In the genomic region with DNA sequence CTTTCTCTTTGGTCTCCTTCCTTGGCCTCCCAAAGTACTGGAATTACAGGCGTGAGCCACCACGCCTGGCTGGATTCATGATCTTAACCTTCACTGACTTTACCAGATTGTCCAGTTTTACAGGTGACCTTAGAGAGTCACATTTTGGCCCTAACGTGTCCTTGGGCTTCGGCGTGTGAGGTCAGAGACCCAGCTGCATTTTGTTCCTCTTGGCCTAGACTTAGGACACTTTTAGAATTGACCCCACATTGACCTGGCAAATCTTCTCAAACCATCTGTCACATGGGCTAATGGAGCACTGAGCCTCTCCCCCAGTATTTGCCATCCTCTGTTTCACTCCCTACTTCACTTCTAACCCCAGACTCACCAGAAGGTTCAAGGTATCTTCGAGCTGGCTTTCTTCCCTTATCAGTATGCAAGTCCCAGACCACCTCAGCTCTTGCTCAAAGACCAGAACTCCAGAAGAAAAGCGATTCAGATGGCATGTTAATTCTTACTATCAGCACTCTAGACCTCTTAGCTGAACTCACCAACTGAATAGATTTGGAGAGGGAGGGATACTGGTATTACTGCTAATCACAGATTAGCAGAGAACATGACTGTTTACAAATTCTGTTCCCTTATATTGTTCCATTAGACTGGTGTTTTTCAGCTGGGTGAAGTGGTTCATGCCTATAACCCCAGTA, we compare ENCODE assay signal across 9 cellular contexts. TPM values are rescaled to one million over a fixed set of nuclear protein-coding genes. Genes with fewer than 3 reads are reported as not detected.
DNase-seq lines count a peak whose midpoint lies in the region; ATAC-seq and TF ChIP-seq lines count a peak whose summit lies in the region.
"Had no signal": no experiment of that assay in that cellular context is flagged by ENCODE, and none has a peak within 500 bp of the region (broad histone marks: within the 10 kb centered on the region; RNA-seq: fewer than 3 reads in every experiment).

No MANE protein-coding gene starts in this region.

- POLR2A ChIA-PET in T-cell (lab: Charles Lee), result interaction anchor here (0.6 kb wide), 3 partner anchors 25 to 86 kb away, joined by 4 to 7 read pairs (median 4); no protein-coding TSS in a partner anchor

- H3K27me3 Mint-ChIP-seq in T-helper 1 cell treated with Interleukin-12 subunit alpha and Interleukin-12 subunit beta and Interleukin-4 antibody, amounts not matched to agents 30 μg/mL and 1 μg/mL, for 36 hours (ENCODE audit: low read depth), result no peaks in the 10 kb centered on the region
- H3K27me3 Mint-ChIP-seq in T-cell, result no peaks in the 10 kb centered on the region
- no peaks in the 10 kb centered on the region for H3K27me3 Mint-ChIP-seq in stimulated activated memory B cell treated with anti-CD40 and anti-IgM and Interleukin-4, amounts not matched to agents 10 μg/mL and 1 μg/mL and 100 μg/mL, for 72 hours

- CTCF ChIA-PET in T-cell (lab: Charles Lee), result interaction anchor here in 1 of 2 donors (0.8 kb wide), 1 partner anchor 36 kb away, joined by 3 read pairs; no protein-coding TSS in a partner anchor

- no peak for DNase-seq in T-helper 1 cell
- DNase-seq in T-cell, result no peak
- DNase-seq in erythroblast (lab: John Stamatoyannopoulos, UW), result peak; percentile 57 to 83
- DNase-seq in kidney tubule cell (ENCODE audit: low spot score), result no peak
- no peak for DNase-seq in activated gamma-delta T cell treated with Interleukin-2 at 50 U/mL for 16 hours
- DNase-seq: nucleus accumbens had no signal

- peaks cover 18% of the 10 kb centered on the region for H3K36me3 Mint-ChIP-seq in T-helper 1 cell treated with Interleukin-12 subunit alpha and Interleukin-12 subunit beta and Interleukin-4 antibody, amounts not matched to agents 30 μg/mL and 1 μg/mL, for 36 hours (ENCODE audit: low read depth)
- H3K36me3 Mint-ChIP-seq in T-cell, result peaks cover 11% of the 10 kb centered on the region
- peaks cover 25% of the 10 kb centered on the region for H3K36me3 Mint-ChIP-seq in stimulated activated memory B cell treated with anti-CD40 and anti-IgM and Interleukin-4, amounts not matched to agents 10 μg/mL and 1 μg/mL and 100 μg/mL, for 72 hours

- no peaks in the 10 kb centered on the region for H3K9me3 Mint-ChIP-seq in T-helper 1 cell treated with Interleukin-12 subunit alpha and Interleukin-12 subunit beta and Interleukin-4 antibody, amounts not matched to agents 30 μg/mL and 1 μg/mL, for 36 hours
- H3K9me3 Mint-ChIP-seq in T-cell, result no peaks in the 10 kb centered on the region
- no peaks in the 10 kb centered on the region for H3K9me3 Mint-ChIP-seq in stimulated activated memory B cell treated with anti-CD40 and anti-IgM and Interleukin-4, amounts not matched to agents 10 μg/mL and 1 μg/mL and 100 μg/mL, for 72 hours

- no peak for TF ChIP-seq POLR2A in erythroblast (IDR thresholded peaks at IDR 0.05; ENCODE audit: low read length)

- ATAC-seq in T-cell (replicated peaks in 1 of 4), result no peak
- ATAC-seq in stimulated activated memory B cell treated with anti-CD40 and anti-IgM and Interleukin-4, amounts not matched to agents 10 μg/mL and 1 μg/mL and 100 μg/mL, for 72 hours, result no peak
- ATAC-seq in GM18861 (IDR thresholded peaks at IDR 0.05; ENCODE audit: unreplicated experiment), result no peak

- peaks cover 37% of the 10 kb centered on the region for H3K4me1 Mint-ChIP-seq in T-helper 1 cell treated with Interleukin-12 subunit alpha and Interleukin-12 subunit beta and Interleukin-4 antibody, amounts not matched to agents 30 μg/mL and 1 μg/mL, for 36 hours (ENCODE audit: low read depth)
- peaks cover 55 to 68% (median 66%) of the 10 kb centered on the region in 3 donors for H3K4me1 Mint-ChIP-seq in T-cell
- H3K4me1 Mint-ChIP-seq in stimulated activated memory B cell treated with anti-CD40 and anti-IgM and Interleukin-4, amounts not matched to agents 10 μg/mL and 1 μg/mL and 100 μg/mL, for 72 hours, result peaks cover 32% of the 10 kb centered on the region

- H3K4me3 Mint-ChIP-seq in T-helper 1 cell treated with Interleukin-12 subunit alpha and Interleukin-12 subunit beta and Interleukin-4 antibody, amounts not matched to agents 30 μg/mL and 1 μg/mL, for 36 hours, result peak overlapping the region; percentile 79
- H3K4me3 Mint-ChIP-seq in T-cell, result peak overlapping the region; percentile 84 to 97 (median 85)
- H3K4me3 Mint-ChIP-seq in stimulated activated memory B cell treated with anti-CD40 and anti-IgM and Interleukin-4, amounts not matched to agents 10 μg/mL and 1 μg/mL and 100 μg/mL, for 72 hours, result peak overlapping the region; percentile 44

- peak overlapping the region; percentile 79 for H3K27ac Mint-ChIP-seq in T-helper 1 cell treated with Interleukin-12 subunit alpha and Interleukin-12 subunit beta and Interleukin-4 antibody, amounts not matched to agents 30 μg/mL and 1 μg/mL, for 36 hours
- peak overlapping the region; percentile 90 to 93 for H3K27ac Mint-ChIP-seq in T-cell
- H3K27ac Mint-ChIP-seq in stimulated activated memory B cell treated with anti-CD40 and anti-IgM and Interleukin-4, amounts not matched to agents 10 μg/mL and 1 μg/mL and 100 μg/mL, for 72 hours, result peak overlapping the region; percentile 89

RNA-seq across cellular contexts. Expression of a gene that starts 1.8 kb away (rescaled TPM):
- 100 to 1,000 TPM; 357 to 509 (median 372) TPM for total RNA-seq in T-cell

RNA-seq across cellular contexts. Expression of a gene that starts 56.8 kb away (rescaled TPM):
- total RNA-seq in T-cell, result 100 to 1,000 TPM; 132 to 487 (median 143) TPM

Comparison
In these comparisons a context has a peak if more than half of its experiments do, and no peak if none do; other contexts are left out.
1. DNase-seq: peak in erythroblast (2 of 2); none in T-helper 1 cell (0 of 5), T-cell (0 of 34), kidney tubule cell (single experiment) and activated gamma-delta T cell treated with Interleukin-2 at 50 U/mL for 16 hours (single experiment).
2. Peak in every context shown above with its lines, with median percentiles within 50 percentile points of each other: H3K27ac Mint-ChIP-seq and H3K4me3 Mint-ChIP-seq.